In genomic region chr12:104672096-104672445, GRCh38 we compare ENCODE assay signal across 10 cellular contexts.
DNase-seq lines count a peak whose midpoint lies in the region; ATAC-seq and TF ChIP-seq lines count a peak whose summit lies in the region.
"Had no signal": no experiment of that assay in that cellular context is flagged by ENCODE, and none has a peak within 500 bp of the region (broad histone marks: within the 10 kb centered on the region; RNA-seq: fewer than 3 reads in every experiment).

No MANE protein-coding gene starts in this region.

- WGBS in ovary, 3 donors: 76 to 83% (median 76%) methylated on average over 8 of the region's 8 CpGs

- peak overlapping the region; percentile 46 for H3K4me2 ChIP-seq in Loucy (ENCODE audit: low read depth, low read length, poor library complexity, severe bottlenecking)

- H3K27me3 ChIP-seq in Loucy (ENCODE audit: insufficient read depth, low read length, poor library complexity, severe bottlenecking): no peaks in the 10 kb centered on the region
- no peaks in the 10 kb centered on the region for H3K27me3 ChIP-seq in neutrophil
- no peaks in the 10 kb centered on the region for H3K27me3 ChIP-seq in ovary

- no peak for TF ChIP-seq POLR2A in ovary (IDR thresholded peaks at IDR 0.05)

- no peaks in the 10 kb centered on the region for H3K9me2 ChIP-seq in Loucy (replicated peaks; ENCODE audit: low read depth, low read length)

- H3K36me3 ChIP-seq in Loucy (ENCODE audit: insufficient read depth, low read length) (peaks cover 52% of the 10 kb centered on the region; the same call in 1 of the 2 replicates), neutrophil (no peaks in the 10 kb centered on the region), ovary (no peaks in the 10 kb centered on the region)
- H3K36me3 ChIP-seq: prostate gland had no signal

- H3K9me3 ChIP-seq in Loucy (ENCODE audit: insufficient read depth, low read depth, low read length) (no peaks in the 10 kb centered on the region), neutrophil (no peaks in the 10 kb centered on the region), ovary (no peaks in the 10 kb centered on the region)
- H3K9me3 ChIP-seq: prostate gland had no signal

- TF ChIP-seq EP300 in ovary (IDR thresholded peaks at IDR 0.05): no peak

- H3K27ac ChIP-seq in neutrophil (peak overlapping the region; percentile 97), ovary (no peak overlapping the region)
- H3K27ac ChIP-seq: prostate gland had no signal

- H3K79me2 ChIP-seq in Loucy (ENCODE audit: insufficient read depth, low read length): peaks cover 100% of the 10 kb centered on the region

- peaks cover 84% of the 10 kb centered on the region for H3K4me1 Mint-ChIP-seq in CD14-positive monocyte
- H3K4me1 Mint-ChIP-seq in central memory CD8-positive, alpha-beta T cell: peaks cover 52% of the 10 kb centered on the region

- no peak overlapping the region for H3K9ac ChIP-seq in Loucy (ENCODE audit: low read depth, low read length, poor library complexity, severe bottlenecking)

- H3K36me3 Mint-ChIP-seq in CD14-positive monocyte: peaks cover 17 to 24% of the 10 kb centered on the region in 2 donors
- peaks cover 20% of the 10 kb centered on the region for H3K36me3 Mint-ChIP-seq in central memory CD8-positive, alpha-beta T cell (ENCODE audit: insufficient read depth)

- H3F3A ChIP-seq in Loucy (ENCODE audit: low read depth): no peaks in the 10 kb centered on the region

- no peak for ATAC-seq in central memory CD8-positive, alpha-beta T cell (replicated peaks; ENCODE audit: extremely low read depth, poor library complexity, severe bottlenecking)
- ATAC-seq in HG03039 (IDR thresholded peaks at IDR 0.05; ENCODE audit: unreplicated experiment) (no peak), HG02970 (IDR thresholded peaks at IDR 0.05; ENCODE audit: low FRiP score, unreplicated experiment) (no peak), HG02840 (IDR thresholded peaks at IDR 0.05; ENCODE audit: low FRiP score, unreplicated experiment) (no peak)

- peaks cover 41% of the 10 kb centered on the region for H3K4me1 ChIP-seq in Loucy (ENCODE audit: insufficient read depth, low read length, poor library complexity, severe bottlenecking)
- peaks cover 78 to 96% of the 10 kb centered on the region in 2 experiments for H3K4me1 ChIP-seq in neutrophil (ENCODE audit: control insufficient read depth in 1 of 2, insufficient read depth in 1 of 2, low read depth in 1 of 2, low read length in 1 of 2)
- peaks cover 29% of the 10 kb centered on the region for H3K4me1 ChIP-seq in ovary (ENCODE audit: insufficient read depth)

- no peak for TF ChIP-seq CTCF in CD14-positive monocyte (IDR thresholded peaks at IDR 0.05)
- no peak for TF ChIP-seq CTCF in Loucy (conservative IDR thresholded peaks at IDR 0.05; ENCODE audit: low read length)
- TF ChIP-seq CTCF in neutrophil (IDR thresholded peaks at IDR 0.05): no peak
- no peak for TF ChIP-seq CTCF in ovary (IDR thresholded peaks at IDR 0.05)

- peaks cover 0 to 1% (median 0%) of the 10 kb centered on the region in 7 donors for H3K9me3 Mint-ChIP-seq in CD14-positive monocyte
- H3K9me3 Mint-ChIP-seq in central memory CD8-positive, alpha-beta T cell: no peaks in the 10 kb centered on the region

- no peak overlapping the region for H3K4me3 ChIP-seq in Loucy (ENCODE audit: low read length, poor library complexity, severe bottlenecking)
- H3K4me3 ChIP-seq in neutrophil (ENCODE audit: low read depth in 1 of 2, low read length in 1 of 2): peak overlapping the region; percentile 33 to 44
- no peak overlapping the region for H3K4me3 ChIP-seq in ovary
- H3K4me3 ChIP-seq: prostate gland had no signal

- peak overlapping the region in 1 of 2 donors; percentile 48 for H3K4me3 Mint-ChIP-seq in CD14-positive monocyte
- peak overlapping the region; percentile 74 for H3K4me3 Mint-ChIP-seq in central memory CD8-positive, alpha-beta T cell

- peak overlapping the region; percentile 98 to 100 (median 99) for H3K27ac Mint-ChIP-seq in CD14-positive monocyte
- H3K27ac Mint-ChIP-seq in central memory CD8-positive, alpha-beta T cell (ENCODE audit: low read depth): peak overlapping the region; percentile 96

- no peak overlapping the region for H2AFZ ChIP-seq in Loucy (ENCODE audit: low read length)

- H3K27me3 Mint-ChIP-seq in CD14-positive monocyte (ENCODE audit: low read depth in 3 of 3): peaks cover 0 to 1% (median 0%) of the 10 kb centered on the region in 3 donors
- no peaks in the 10 kb centered on the region for H3K27me3 Mint-ChIP-seq in central memory CD8-positive, alpha-beta T cell

- intact Hi-C loops in CD14-positive monocyte (cut with micrococcal nuclease) (loop anchor here in 1 of 2 donors (5.0 to 10.0 kb wide), 3 partner anchors 67 to 217 kb away; partner anchors contain the start of gene CHST11), ovary (cut with DNase I) (no loop called here)

- DNase-seq in CD14-positive monocyte (ENCODE audit: low spot score) (no peak), ovary (no peak)
- no peak for DNase-seq in central memory CD8-positive, alpha-beta T cell (ENCODE audit: low spot score in 2 of 2)
- DNase-seq: NCI-H1436 had no signal

- H4K20me1 ChIP-seq in Loucy (ENCODE audit: insufficient read depth, low read length, poor library complexity, severe bottlenecking): peaks cover 99% of the 10 kb centered on the region

Comparison
In these comparisons a context has a peak if more than half of its experiments do, and no peak if none do; other contexts are left out.
1. H3K4me3 ChIP-seq: peak in neutrophil (2 of 2); none in Loucy (single experiment) and ovary (single experiment).